ENCODE assay signal across 10 cellular contexts in genomic region chr6:123925360-123925759, GRCh38.
DNase-seq lines count a peak whose midpoint lies in the region; ATAC-seq and TF ChIP-seq lines count a peak whose summit lies in the region.
"Had no signal": no experiment of that assay in that cellular context is flagged by ENCODE, and none has a peak within 500 bp of the region (broad histone marks: within the 10 kb centered on the region; RNA-seq: fewer than 3 reads in every experiment).

No MANE protein-coding gene starts in this region.

- no peak overlapping the region for H3K4me3 Mint-ChIP-seq in CD4-positive, alpha-beta T cell

- TF ChIP-seq EP300 in suprapubic skin (IDR thresholded peaks at IDR 0.05): no peak

- DNase-seq in epithelial cell of proximal tubule (ENCODE audit: low read depth) (peak; percentile 19), GOT3 (lab: John Stamatoyannopoulos, UW) (no peak), hepatocyte (ENCODE audit: low spot score) (no peak), suprapubic skin (ENCODE audit: low spot score in 2 of 2) (no peak)
- no peak for DNase-seq in CD4-positive, alpha-beta T cell
- DNase-seq: activated gamma-delta T cell treated with Interleukin-2 at 50 U/mL for 16 hours had no signal

- H3K4me1 Mint-ChIP-seq in CD4-positive, alpha-beta T cell (ENCODE audit: low read depth): no peaks in the 10 kb centered on the region

- H3K36me3 ChIP-seq in hepatocyte (replicated peaks; ENCODE audit: insufficient read depth, low read depth): no peaks in the 10 kb centered on the region
- no peaks in the 10 kb centered on the region for H3K36me3 ChIP-seq in suprapubic skin
- H3K36me3 ChIP-seq: vagina had no signal

- TF ChIP-seq POLR2A in suprapubic skin (IDR thresholded peaks at IDR 0.05): no peak

- no peak overlapping the region for H3K27ac Mint-ChIP-seq in CD4-positive, alpha-beta T cell

- H3K36me3 Mint-ChIP-seq in CD4-positive, alpha-beta T cell (ENCODE audit: low read depth): no peaks in the 10 kb centered on the region

- H3K9me3 ChIP-seq in hepatocyte (ENCODE audit: low read depth) (no peaks in the 10 kb centered on the region), suprapubic skin (no peaks in the 10 kb centered on the region)
- no peaks in the 10 kb centered on the region for H3K9me3 ChIP-seq in CD4-positive, alpha-beta T cell (ENCODE audit: control insufficient read depth, low read length)
- H3K9me3 ChIP-seq: vagina had no signal

- H3K9me2 ChIP-seq in hepatocyte (replicated peaks; ENCODE audit: insufficient read depth): no peaks in the 10 kb centered on the region

- intact Hi-C loops in CD4-positive, alpha-beta T cell (cut with DNase I, micrococcal nuclease): no loop called here

- POLR2A ChIA-PET in CD4-positive, alpha-beta T cell (lab: Charles Lee): no interaction called here

- CTCF ChIA-PET in CD4-positive, alpha-beta T cell (lab: Charles Lee): no interaction called here

- no peaks in the 10 kb centered on the region for H4K20me1 ChIP-seq in hepatocyte (ENCODE audit: insufficient read depth, poor library complexity, severe bottlenecking)

- peaks cover 3% of the 10 kb centered on the region for H3K9me3 Mint-ChIP-seq in CD4-positive, alpha-beta T cell

- no peak overlapping the region for H2AFZ ChIP-seq in hepatocyte

- 35% methylated on average over 1 of the region's 1 CpG for WGBS in hepatocyte (ENCODE audit: low lambda C conversion rate, missing lambda C conversion rate)
- WGBS in suprapubic skin: 12% methylated on average over 1 of the region's 1 CpG

- ATAC-seq in GM18520 (IDR thresholded peaks at IDR 0.05; ENCODE audit: unreplicated experiment) (peak; percentile 99), GM21737 (IDR thresholded peaks at IDR 0.05; ENCODE audit: unreplicated experiment) (peak; percentile 97), HG03565 (IDR thresholded peaks at IDR 0.05; ENCODE audit: unreplicated experiment) (peak; percentile 97)
- no peak for ATAC-seq in CD4-positive, alpha-beta T cell (ENCODE audit: poor library complexity)

- H3K4me1 ChIP-seq in hepatocyte (ENCODE audit: insufficient read depth) (no peaks in the 10 kb centered on the region), suprapubic skin (no peaks in the 10 kb centered on the region)
- H3K4me1 ChIP-seq: vagina had no signal

- H3K27me3 Mint-ChIP-seq in CD4-positive, alpha-beta T cell: no peaks in the 10 kb centered on the region

- no peaks in the 10 kb centered on the region for H3K27me3 ChIP-seq in hepatocyte
- no peaks in the 10 kb centered on the region for H3K27me3 ChIP-seq in CD4-positive, alpha-beta T cell (ENCODE audit: control insufficient read depth, insufficient read depth, low read length)
- no peaks in the 10 kb centered on the region for H3K27me3 ChIP-seq in suprapubic skin
- H3K27me3 ChIP-seq: vagina had no signal

- TF ChIP-seq CTCF in epithelial cell of proximal tubule (conservative IDR thresholded peaks at IDR 0.05; ENCODE audit: low read depth, low read length) (no peak), hepatocyte (IDR thresholded peaks at IDR 0.05; ENCODE audit: poor library complexity) (no peak), suprapubic skin (IDR thresholded peaks at IDR 0.05) (no peak)
- no peak for TF ChIP-seq CTCF in CD4-positive, alpha-beta T cell (IDR thresholded peaks at IDR 0.05)

- no peak overlapping the region for H3K4me3 ChIP-seq in epithelial cell of proximal tubule (ENCODE audit: low read depth, low read length)
- no peak overlapping the region for H3K4me3 ChIP-seq in hepatocyte
- no peak overlapping the region for H3K4me3 ChIP-seq in suprapubic skin
- H3K4me3 ChIP-seq: vagina had no signal

- H3K27ac ChIP-seq in hepatocyte: no peak overlapping the region
- no peak overlapping the region for H3K27ac ChIP-seq in CD4-positive, alpha-beta T cell (ENCODE audit: low read depth, low read length)
- H3K27ac ChIP-seq in suprapubic skin: no peak overlapping the region
- H3K27ac ChIP-seq: vagina had no signal

- H3K79me2 ChIP-seq in hepatocyte: no peaks in the 10 kb centered on the region

- no peak overlapping the region for H3K4me2 ChIP-seq in hepatocyte
